ENCODE assay signal across 1 cellular context in genomic region chr7:21426958-21427860, GRCh38.
TF ChIP-seq lines count a peak whose summit lies in the region.

No MANE protein-coding gene starts in this region.

TF ChIP-seq in HepG2, 621 proteins besides CTCF, POLR2A, EP300 and RAD21 (continued from another document and continues in another):
- no peak for TF ChIP-seq LCORL (IDR thresholded peaks at IDR 0.05)
- peak; percentile 91 for TF ChIP-seq LCORL (CRISPR knock-in tag; IDR thresholded peaks at IDR 0.05)
- no peak for TF ChIP-seq BRCA1 (CRISPR knock-in tag; IDR thresholded peaks at IDR 0.05)
- no peak for TF ChIP-seq ZNF274 (CRISPR knock-in tag; IDR thresholded peaks at IDR 0.05)
- no peak for TF ChIP-seq WIZ (CRISPR knock-in tag; IDR thresholded peaks at IDR 0.05)
- TF ChIP-seq ZBTB10 (CRISPR knock-in tag; IDR thresholded peaks at IDR 0.05; ENCODE audit: borderline replicate concordance): no peak
- TF ChIP-seq ZNF652 (CRISPR knock-in tag; IDR thresholded peaks at IDR 0.05; ENCODE audit: borderline replicate concordance, low read depth): no peak
- no peak for TF ChIP-seq ZBTB33 (CRISPR knock-in tag; IDR thresholded peaks at IDR 0.05)
- TF ChIP-seq, protein P1, sequence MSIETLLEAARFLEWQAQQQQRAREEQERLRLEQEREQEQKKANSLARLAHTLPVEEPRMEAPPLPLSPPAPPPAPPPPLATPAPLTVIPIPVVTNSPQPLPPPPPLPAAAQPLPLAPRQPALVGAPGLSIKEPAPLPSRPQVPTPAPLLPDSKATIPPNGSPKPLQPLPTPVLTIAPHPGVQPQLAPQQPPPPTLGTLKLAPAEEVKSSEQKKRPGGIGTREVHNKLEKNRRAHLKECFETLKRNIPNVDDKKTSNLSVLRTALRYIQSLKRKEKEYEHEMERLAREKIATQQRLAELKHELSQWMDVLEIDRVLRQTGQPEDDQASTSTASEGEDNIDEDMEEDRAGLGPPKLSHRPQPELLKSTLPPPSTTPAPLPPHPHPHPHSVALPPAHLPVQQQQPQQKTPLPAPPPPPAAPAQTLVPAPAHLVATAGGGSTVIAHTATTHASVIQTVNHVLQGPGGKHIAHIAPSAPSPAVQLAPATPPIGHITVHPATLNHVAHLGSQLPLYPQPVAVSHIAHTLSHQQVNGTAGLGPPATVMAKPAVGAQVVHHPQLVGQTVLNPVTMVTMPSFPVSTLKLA (IDR thresholded peaks at IDR 0.05): no peak
- no peak for TF ChIP-seq TBP (CRISPR knock-in tag; IDR thresholded peaks at IDR 0.05)
- no peak for TF ChIP-seq TCF7L2 (IDR thresholded peaks at IDR 0.05; ENCODE audit: low read depth, low read length)
- TF ChIP-seq KAT8 (CRISPR knock-in tag; IDR thresholded peaks at IDR 0.05): peak; percentile 62; the same call in 1 of the 2 replicates
- no peak for TF ChIP-seq HNRNPK (IDR thresholded peaks at IDR 0.05; ENCODE audit: low read depth, low read length, poor library complexity, severe bottlenecking)
- TF ChIP-seq ADNP (CRISPR knock-in tag; IDR thresholded peaks at IDR 0.05): no peak
- no peak for TF ChIP-seq ATF3 (CRISPR knock-in tag; IDR thresholded peaks at IDR 0.05)
- no peak for TF ChIP-seq SCMH1 (CRISPR knock-in tag; IDR thresholded peaks at IDR 0.05; ENCODE audit: borderline replicate concordance)
- TF ChIP-seq ZNF431 (CRISPR knock-in tag; IDR thresholded peaks at IDR 0.05; ENCODE audit: borderline replicate concordance, low read depth): no peak
- TF ChIP-seq ZNF790 (CRISPR knock-in tag; IDR thresholded peaks at IDR 0.05; ENCODE audit: borderline replicate concordance): no peak
- peak; percentile 93 for TF ChIP-seq MAX (IDR thresholded peaks at IDR 0.05)
- TF ChIP-seq ZNF503 (CRISPR knock-in tag; IDR thresholded peaks at IDR 0.05): no peak
- TF ChIP-seq PBX2 (CRISPR knock-in tag; IDR thresholded peaks at IDR 0.05): no peak
- no peak for TF ChIP-seq NR3C1 (CRISPR knock-in tag; IDR thresholded peaks at IDR 0.05)
- peak; percentile 85; the same call in 1 of the 2 replicates for TF ChIP-seq TBX2 (CRISPR knock-in tag; IDR thresholded peaks at IDR 0.05; ENCODE audit: borderline replicate concordance)
- no peak; the same call in 1 of the 2 replicates for TF ChIP-seq MEF2D (CRISPR knock-in tag; IDR thresholded peaks at IDR 0.05)
- peak; percentile 72 for TF ChIP-seq DRAP1 (CRISPR knock-in tag; IDR thresholded peaks at IDR 0.05)
- peak; percentile 55 for TF ChIP-seq ASH2L (IDR thresholded peaks at IDR 0.05; ENCODE audit: insufficient read length, low read depth, low read length)
- TF ChIP-seq NR2F2 (IDR thresholded peaks at IDR 0.05; ENCODE audit: borderline replicate concordance, low read depth): no peak
- TF ChIP-seq ZBTB26 (CRISPR knock-in tag; IDR thresholded peaks at IDR 0.05; ENCODE audit: borderline replicate concordance): 0 out of 2 replicates have a peak, but pooled peaks have one; percentile 35
- TF ChIP-seq ZNF567 (CRISPR knock-in tag; IDR thresholded peaks at IDR 0.05; ENCODE audit: borderline replicate concordance): no peak
- TF ChIP-seq HDAC6 (IDR thresholded peaks at IDR 0.05; ENCODE audit: low read depth, low read length): no peak
- TF ChIP-seq ZEB1 (IDR thresholded peaks at IDR 0.05; ENCODE audit: insufficient replicate concordance, low read depth): no peak
- TF ChIP-seq DBP (CRISPR knock-in tag; IDR thresholded peaks at IDR 0.05; ENCODE audit: not compliant biosample characterization): no peak
- TF ChIP-seq GZF1 (CRISPR knock-in tag; IDR thresholded peaks at IDR 0.05): no peak
- no peak for TF ChIP-seq MAFG (CRISPR knock-in tag; IDR thresholded peaks at IDR 0.05)
- no peak for TF ChIP-seq ZNF296 (CRISPR knock-in tag; conservative IDR thresholded peaks at IDR 0.05)
- no peak for TF ChIP-seq NBN (conservative IDR thresholded peaks at IDR 0.05)
- TF ChIP-seq KMT2A (CRISPR knock-in tag; IDR thresholded peaks at IDR 0.05): peak; percentile 32; the same call in 1 of the 2 replicates
- peak; percentile 69; the same call in 1 of the 2 replicates for TF ChIP-seq ZNF235 (CRISPR knock-in tag; IDR thresholded peaks at IDR 0.05; ENCODE audit: borderline replicate concordance)
- TF ChIP-seq PHF20 (CRISPR knock-in tag; IDR thresholded peaks at IDR 0.05): peak; percentile 45
- TF ChIP-seq KLF9 (CRISPR knock-in tag; IDR thresholded peaks at IDR 0.05; ENCODE audit: low read depth): no peak; the same call in 1 of the 2 replicates
- no peak for TF ChIP-seq RARA (CRISPR knock-in tag; IDR thresholded peaks at IDR 0.05)
- no peak for TF ChIP-seq CEBPG (CRISPR knock-in tag; IDR thresholded peaks at IDR 0.05)
- TF ChIP-seq ARID2 (CRISPR knock-in tag; IDR thresholded peaks at IDR 0.05; ENCODE audit: borderline replicate concordance): no peak; the same call in 1 of the 2 replicates
- TF ChIP-seq CHD2 (IDR thresholded peaks at IDR 0.05; ENCODE audit: low read depth, low read length): 0 out of 2 replicates have a peak, but pooled peaks have one; percentile 21
- TF ChIP-seq, protein P2, sequence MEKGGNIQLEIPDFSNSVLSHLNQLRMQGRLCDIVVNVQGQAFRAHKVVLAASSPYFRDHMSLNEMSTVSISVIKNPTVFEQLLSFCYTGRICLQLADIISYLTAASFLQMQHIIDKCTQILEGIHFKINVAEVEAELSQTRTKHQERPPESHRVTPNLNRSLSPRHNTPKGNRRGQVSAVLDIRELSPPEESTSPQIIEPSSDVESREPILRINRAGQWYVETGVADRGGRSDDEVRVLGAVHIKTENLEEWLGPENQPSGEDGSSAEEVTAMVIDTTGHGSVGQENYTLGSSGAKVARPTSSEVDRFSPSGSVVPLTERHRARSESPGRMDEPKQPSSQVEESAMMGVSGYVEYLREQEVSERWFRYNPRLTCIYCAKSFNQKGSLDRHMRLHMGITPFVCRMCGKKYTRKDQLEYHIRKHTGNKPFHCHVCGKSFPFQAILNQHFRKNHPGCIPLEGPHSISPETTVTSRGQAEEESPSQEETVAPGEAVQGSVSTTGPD (CRISPR knock-in tag; IDR thresholded peaks at IDR 0.05): no peak
- TF ChIP-seq, protein P3, sequence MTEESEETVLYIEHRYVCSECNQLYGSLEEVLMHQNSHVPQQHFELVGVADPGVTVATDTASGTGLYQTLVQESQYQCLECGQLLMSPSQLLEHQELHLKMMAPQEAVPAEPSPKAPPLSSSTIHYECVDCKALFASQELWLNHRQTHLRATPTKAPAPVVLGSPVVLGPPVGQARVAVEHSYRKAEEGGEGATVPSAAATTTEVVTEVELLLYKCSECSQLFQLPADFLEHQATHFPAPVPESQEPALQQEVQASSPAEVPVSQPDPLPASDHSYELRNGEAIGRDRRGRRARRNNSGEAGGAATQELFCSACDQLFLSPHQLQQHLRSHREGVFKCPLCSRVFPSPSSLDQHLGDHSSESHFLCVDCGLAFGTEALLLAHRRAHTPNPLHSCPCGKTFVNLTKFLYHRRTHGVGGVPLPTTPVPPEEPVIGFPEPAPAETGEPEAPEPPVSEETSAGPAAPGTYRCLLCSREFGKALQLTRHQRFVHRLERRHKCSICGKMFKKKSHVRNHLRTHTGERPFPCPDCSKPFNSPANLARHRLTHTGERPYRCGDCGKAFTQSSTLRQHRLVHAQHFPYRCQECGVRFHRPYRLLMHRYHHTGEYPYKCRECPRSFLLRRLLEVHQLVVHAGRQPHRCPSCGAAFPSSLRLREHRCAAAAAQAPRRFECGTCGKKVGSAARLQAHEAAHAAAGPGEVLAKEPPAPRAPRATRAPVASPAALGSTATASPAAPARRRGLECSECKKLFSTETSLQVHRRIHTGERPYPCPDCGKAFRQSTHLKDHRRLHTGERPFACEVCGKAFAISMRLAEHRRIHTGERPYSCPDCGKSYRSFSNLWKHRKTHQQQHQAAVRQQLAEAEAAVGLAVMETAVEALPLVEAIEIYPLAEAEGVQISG (CRISPR knock-in tag; IDR thresholded peaks at IDR 0.05): peak; percentile 41; the same call in 1 of the 2 replicates
- no peak for TF ChIP-seq POLR2AphosphoS2 (IDR thresholded peaks at IDR 0.05; ENCODE audit: low read depth, low read length)
- TF ChIP-seq ZNF839 (CRISPR knock-in tag; IDR thresholded peaks at IDR 0.05; ENCODE audit: borderline replicate concordance): no peak
